ENCODE assay signal across 28 cellular contexts in the genomic region with DNA sequence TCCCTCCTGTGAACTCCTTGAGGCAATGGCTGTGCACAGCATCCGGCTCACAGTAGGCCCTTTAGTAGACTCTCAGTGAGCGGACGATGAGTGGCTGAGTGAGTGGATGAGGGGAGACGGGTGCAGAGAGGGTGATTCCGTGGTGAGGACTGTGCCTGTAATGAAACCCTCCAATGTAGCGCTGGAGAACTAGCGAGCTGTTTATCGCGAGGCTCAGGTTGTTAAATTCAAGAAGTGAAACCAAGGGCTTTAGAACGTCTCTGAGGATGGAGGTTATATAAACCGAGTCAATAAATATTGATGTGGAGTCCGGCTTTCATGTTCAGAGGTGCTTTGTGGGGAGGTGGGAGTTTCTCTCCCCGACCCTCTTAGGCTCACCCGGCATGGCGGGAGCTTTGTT. TPM values are rescaled to one million over a fixed set of nuclear protein-coding genes. Genes with fewer than 3 reads are reported as not detected.
DNase-seq lines count a peak whose midpoint lies in the region; ATAC-seq, FAIRE-seq and TF ChIP-seq lines count a peak whose summit lies in the region.
"Had no signal": no experiment of that assay in that cellular context is flagged by ENCODE, and none has a peak within 500 bp of the region (broad histone marks: within the 10 kb centered on the region; RNA-seq: fewer than 3 reads in every experiment).

No MANE protein-coding gene starts in this region.

- TF ChIP-seq CTCF in OCI-LY1 (IDR thresholded peaks at IDR 0.05; ENCODE audit: low read length) (no peak), K562 (IDR thresholded peaks at IDR 0.05 in 2 of 3, conservative IDR thresholded peaks at IDR 0.05 in 1 of 3; ENCODE audit: insufficient read depth in 2 of 3, low read depth in 1 of 3, low read length in 3 of 3) (no peak), A673 (conservative IDR thresholded peaks at IDR 0.05; ENCODE audit: low read depth, low read length) (no peak)

- H3K36me3 Mint-ChIP-seq in activated CD4-positive, alpha-beta T cell treated with anti-CD3 and anti-CD28 coated beads, Interleukin-2, amount 10 ng/mL, durations not matched to agents 7 days and 5 days (ENCODE audit: low read depth), result no peaks in the 10 kb centered on the region
- no peaks in the 10 kb centered on the region for H3K36me3 Mint-ChIP-seq in activated T-helper 1 cell treated with anti-CD3 and anti-CD28 coated beads, Interleukin-12 subunit alpha, Interleukin-12 subunit beta, Interleukin-2, Interleukin-4 antibody, amounts not matched to agents 30 ng/mL and 10 ng/mL and 1 ng/mL, durations not matched to agents 14 hours and 24 hours and 36 hours (ENCODE audit: low read depth)
- H3K36me3 Mint-ChIP-seq: CD8-positive, alpha-beta T cell had no signal

- POLR2A ChIA-PET in K562 (lab: Yijun Ruan, JAX) (interaction anchor here (0.7 kb wide), 1 partner anchor 312 kb away, joined by 3 read pairs; no protein-coding TSS in a partner anchor), A673 (lab: Charles Lee; ENCODE audit: low non-redundant PET) (no interaction called here)
- POLR2A ChIA-PET in activated CD4-positive, alpha-beta T cell treated with anti-CD3 and anti-CD28 coated beads, Interleukin-2, amount 10 ng/mL, durations not matched to agents 7 days and 5 days (lab: Charles Lee), result no interaction called here

- intact Hi-C loops in K562 (cut with micrococcal nuclease), result no loop called here
- intact Hi-C loops in A673 (cut with micrococcal nuclease; ENCODE audit: unreplicated experiment), result no loop called here
- intact Hi-C loops in activated T-helper 1 cell treated with anti-CD3 and anti-CD28 coated beads, Interleukin-12 subunit alpha, Interleukin-12 subunit beta, Interleukin-2, Interleukin-4 antibody, amounts not matched to agents 30 ng/mL and 10 ng/mL and 1 ng/mL, durations not matched to agents 14 hours and 24 hours and 36 hours (cut with micrococcal nuclease), result no loop called here

- H3K36me3 ChIP-seq in BLaER1 treated with 17β-estradiol and CSF1 and Interleukin-3, amounts not matched to agents 10 nM and 100 nM, result no peaks in the 10 kb centered on the region
- H3K36me3 ChIP-seq in Karpas-422 (ENCODE audit: insufficient read depth, low read length) (no peaks in the 10 kb centered on the region), OCI-LY1 (ENCODE audit: insufficient read depth, low read length) (no peaks in the 10 kb centered on the region), K562 (ENCODE audit: control insufficient read depth, insufficient read depth, low read length) (no peaks in the 10 kb centered on the region), A673 (ENCODE audit: insufficient read depth, low read length, poor library complexity, severe bottlenecking) (no peaks in the 10 kb centered on the region)

- TF ChIP-seq POLR2A in K562 (conservative IDR thresholded peaks at IDR 0.05), result no peak

- no peak for FAIRE-seq in K562 (lab: Jason Lieb, UNC)
- FAIRE-seq: G401.6 had no signal

- peaks cover 11 to 64% (median 57%) of the 10 kb centered on the region in 10 experiments; a peak in 18 of 20 replicates for H3K4me1 ChIP-seq in BLaER1 treated with 17β-estradiol and CSF1 and Interleukin-3, amounts not matched to agents 10 nM and 100 nM
- H3K4me1 ChIP-seq in Karpas-422 (ENCODE audit: low read length) (0 out of 2 replicates have a peak, but pooled peaks cover 3% of the 10 kb centered on the region), OCI-LY1 (ENCODE audit: insufficient read depth, low read length, severe bottlenecking) (peaks cover 3% of the 10 kb centered on the region), K562 (replicated peaks in 1 of 2; ENCODE audit: control insufficient read depth in 2 of 2, insufficient read depth in 2 of 2, low read length in 2 of 2) (no peaks in the 10 kb centered on the region), A673 (ENCODE audit: insufficient read depth, low read length, poor library complexity, severe bottlenecking) (no peaks in the 10 kb centered on the region)
- H3K4me1 ChIP-seq: Caco-2 had no signal

- no peak overlapping the region for H3K4me3 ChIP-seq in BLaER1 treated with 17β-estradiol and CSF1 and Interleukin-3, amounts not matched to agents 10 nM and 100 nM
- H3K4me3 ChIP-seq in Karpas-422 (ENCODE audit: low read length) (no peak overlapping the region), OCI-LY1 (ENCODE audit: low read depth, low read length, poor library complexity, severe bottlenecking) (no peak overlapping the region), K562 (no peak overlapping the region), A673 (ENCODE audit: low read depth, low read length, poor library complexity, severe bottlenecking) (no peak overlapping the region)
- H3K4me3 ChIP-seq: GM23248, SK-N-MC had no signal

- H3K27ac Mint-ChIP-seq in activated CD4-positive, alpha-beta T cell treated with anti-CD3 and anti-CD28 coated beads, Interleukin-2, amount 10 ng/mL, durations not matched to agents 7 days and 5 days, result no peak overlapping the region
- no peak overlapping the region for H3K27ac Mint-ChIP-seq in activated T-helper 1 cell treated with anti-CD3 and anti-CD28 coated beads, Interleukin-12 subunit alpha, Interleukin-12 subunit beta, Interleukin-2, Interleukin-4 antibody, amounts not matched to agents 30 ng/mL and 10 ng/mL and 1 ng/mL, durations not matched to agents 14 hours and 24 hours and 36 hours
- H3K27ac Mint-ChIP-seq: CD8-positive, alpha-beta T cell; IgD-negative memory B cell; T-helper 17 cell had no signal

- no peaks in the 10 kb centered on the region for H3K9me2 ChIP-seq in Karpas-422 (replicated peaks; ENCODE audit: insufficient read depth, low read length)
- H3K9me2 ChIP-seq in OCI-LY1 (ENCODE audit: low read depth, low read length), result no peaks in the 10 kb centered on the region

- under 1% methylated on average over 15 of the region's 15 CpGs for WGBS in K562 (ENCODE audit: insufficient coverage, low coverage, missing lambda C conversion rate)

- no peaks in the 10 kb centered on the region for H3K79me2 ChIP-seq in Karpas-422 (ENCODE audit: low read length)
- no peaks in the 10 kb centered on the region for H3K79me2 ChIP-seq in OCI-LY1 (ENCODE audit: insufficient read depth, low read length)
- H3K79me2 ChIP-seq in K562 (ENCODE audit: control insufficient read depth, insufficient read depth, low read length), result no peaks in the 10 kb centered on the region

- no peaks in the 10 kb centered on the region for H3K9me3 Mint-ChIP-seq in activated CD4-positive, alpha-beta T cell treated with anti-CD3 and anti-CD28 coated beads, Interleukin-2, amount 10 ng/mL, durations not matched to agents 7 days and 5 days
- no peaks in the 10 kb centered on the region for H3K9me3 Mint-ChIP-seq in activated T-helper 1 cell treated with anti-CD3 and anti-CD28 coated beads, Interleukin-12 subunit alpha, Interleukin-12 subunit beta, Interleukin-2, Interleukin-4 antibody, amounts not matched to agents 30 ng/mL and 10 ng/mL and 1 ng/mL, durations not matched to agents 14 hours and 24 hours and 36 hours
- H3K9me3 Mint-ChIP-seq: CD8-positive, alpha-beta T cell had no signal

- H3K4me1 Mint-ChIP-seq in activated CD4-positive, alpha-beta T cell treated with anti-CD3 and anti-CD28 coated beads, Interleukin-2, amount 10 ng/mL, durations not matched to agents 7 days and 5 days, result no peaks in the 10 kb centered on the region
- H3K4me1 Mint-ChIP-seq in activated T-helper 1 cell treated with anti-CD3 and anti-CD28 coated beads, Interleukin-12 subunit alpha, Interleukin-12 subunit beta, Interleukin-2, Interleukin-4 antibody, amounts not matched to agents 30 ng/mL and 10 ng/mL and 1 ng/mL, durations not matched to agents 14 hours and 24 hours and 36 hours (ENCODE audit: low read depth), result no peaks in the 10 kb centered on the region
- H3K4me1 Mint-ChIP-seq: IgD-negative memory B cell, T-helper 17 cell had no signal

- H3F3A ChIP-seq in OCI-LY1 (ENCODE audit: insufficient read depth, low read length), result no peaks in the 10 kb centered on the region

- CTCF ChIA-PET in K562 (lab: Yijun Ruan, JAX; ENCODE audit: low intra/inter-chr PET ratio) (no interaction called here), A673 (lab: Charles Lee) (no interaction called here)
- CTCF ChIA-PET in activated CD4-positive, alpha-beta T cell treated with anti-CD3 and anti-CD28 coated beads, Interleukin-2, amount 10 ng/mL, durations not matched to agents 7 days and 5 days (lab: Charles Lee), result interaction anchor here (1.1 kb wide), 1 partner anchor 25 kb away, joined by 3 read pairs; no protein-coding TSS in a partner anchor

- H3K27me3 ChIP-seq in BLaER1 treated with 17β-estradiol and CSF1 and Interleukin-3, amounts not matched to agents 10 nM and 100 nM, result peaks cover 0 to 17% (median 0%) of the 10 kb centered on the region in 11 experiments; a peak in 4 of 22 replicates
- no peaks in the 10 kb centered on the region for H3K27me3 ChIP-seq in Karpas-422 (ENCODE audit: low read length)
- no peaks in the 10 kb centered on the region for H3K27me3 ChIP-seq in OCI-LY1 (ENCODE audit: insufficient read depth, low read length)
- peaks cover 0 to 58% of the 10 kb centered on the region in 2 experiments; a peak in 4 of 5 replicates for H3K27me3 ChIP-seq in K562 (ENCODE audit: control insufficient read depth in 2 of 2, insufficient read depth in 2 of 2, low read length in 2 of 2)
- H3K27me3 ChIP-seq in A673 (replicated peaks; ENCODE audit: insufficient read depth, low read depth, low read length, poor library complexity), result no peaks in the 10 kb centered on the region

- DNase-seq in Karpas-422 (peak; percentile 71), K562 (ENCODE audit: extremely low read depth in 1 of 4, low spot score in 3 of 4) (no peak), A673 (ENCODE audit: low spot score) (no peak)
- no peak for DNase-seq in activated CD4-positive, alpha-beta T cell treated with anti-CD3 and anti-CD28 coated beads, Interleukin-2, amount 10 ng/mL, durations not matched to agents 7 days and 5 days
- DNase-seq in activated T-helper 1 cell treated with anti-CD3 and anti-CD28 coated beads, Interleukin-12 subunit alpha, Interleukin-12 subunit beta, Interleukin-2, Interleukin-4 antibody, amounts not matched to agents 30 ng/mL and 10 ng/mL and 1 ng/mL, durations not matched to agents 14 hours and 24 hours and 36 hours (ENCODE audit: low spot score), result no peak
- DNase-seq: Caco-2; CD8-positive, alpha-beta T cell; GM23248; H7; NCI-H1092 treated with DMSO at 0.1 percent for 48 hours; NCI-H1436; NCI-H187 treated with DMSO at 0.1 percent for 48 hours; NCI-H2107; NCI-H524 treated with DMSO at 0.1 percent for 48 hours; NCI-H774; NK-92 treated with Interleukin-12 subunit alpha and Interleukin-12 subunit beta, amount 100 ng/mL, for 24 hours; SIG-M5; SW 1271; T-helper 17 cell had no signal

- H3K27ac ChIP-seq in BLaER1 treated with 17β-estradiol and CSF1 and Interleukin-3, amounts not matched to agents 10 nM and 100 nM, result no peak overlapping the region
- no peak overlapping the region for H3K27ac ChIP-seq in Karpas-422 (ENCODE audit: low read length)
- no peak overlapping the region for H3K27ac ChIP-seq in OCI-LY1 (ENCODE audit: low read depth, low read length, poor library complexity, severe bottlenecking)
- no peak overlapping the region for H3K27ac ChIP-seq in K562 (ENCODE audit: extremely low read depth, low read depth, low read length)
- H3K27ac ChIP-seq in A673 (ENCODE audit: low read depth, low read length, poor library complexity, severe bottlenecking), result no peak overlapping the region
- H3K27ac ChIP-seq: C4-2B, GM23248, HL-60, SK-N-MC had no signal

- no peaks in the 10 kb centered on the region for H3K9me3 ChIP-seq in BLaER1 treated with 17β-estradiol and CSF1 and Interleukin-3, amounts not matched to agents 10 nM and 100 nM (replicated peaks in 1 of 11)
- H3K9me3 ChIP-seq in Karpas-422 (ENCODE audit: low read length) (no peaks in the 10 kb centered on the region), OCI-LY1 (ENCODE audit: low read length) (no peaks in the 10 kb centered on the region), K562 (replicated peaks; ENCODE audit: control insufficient read depth, insufficient read depth, low read depth, low read length) (no peaks in the 10 kb centered on the region), A673 (ENCODE audit: low read depth, low read length, poor library complexity, severe bottlenecking) (no peaks in the 10 kb centered on the region)
- H3K9me3 ChIP-seq: Caco-2 had no signal

- no peak overlapping the region for H3K9ac ChIP-seq in BLaER1 treated with 17β-estradiol and CSF1 and Interleukin-3, amounts not matched to agents 10 nM and 100 nM
- H3K9ac ChIP-seq in Karpas-422 (ENCODE audit: low read length), result no peak overlapping the region
- H3K9ac ChIP-seq in OCI-LY1 (ENCODE audit: low read length), result no peak overlapping the region
- no peak overlapping the region for H3K9ac ChIP-seq in K562 (ENCODE audit: insufficient read depth in 1 of 2, low read depth in 2 of 2, low read length in 2 of 2)
- H3K9ac ChIP-seq: GM23248 had no signal

- no peak overlapping the region for H2AFZ ChIP-seq in Karpas-422 (ENCODE audit: low read length)
- H2AFZ ChIP-seq in OCI-LY1 (ENCODE audit: low read length), result no peak overlapping the region
- no peak overlapping the region for H2AFZ ChIP-seq in K562 (ENCODE audit: low read depth, low read length)
- H2AFZ ChIP-seq: GM23248 had no signal

- BruUV-seq in K562 (replicated peaks; lab: Mats Ljungman, UMichigan) (no TSS peak), A673 (replicated peaks; lab: Mats Ljungman, UMichigan) (no TSS peak)

- H3K4me2 ChIP-seq in BLaER1 treated with 17β-estradiol and CSF1 and Interleukin-3, amounts not matched to agents 10 nM and 100 nM, result peak overlapping the region; percentile 19 to 79 (median 54)
- H3K4me2 ChIP-seq in Karpas-422 (ENCODE audit: low read depth, low read length, poor library complexity, severe bottlenecking) (no peak overlapping the region), OCI-LY1 (ENCODE audit: low read length) (peak overlapping the region; percentile 18; the same call in 1 of the 2 replicates), K562 (ENCODE audit: insufficient read depth, low read length) (no peak overlapping the region)

- peaks cover 0 to 17% (median 0%) of the 10 kb centered on the region in 11 experiments; a peak in 4 of 22 replicates for H4K20me1 ChIP-seq in BLaER1 treated with 17β-estradiol and CSF1 and Interleukin-3, amounts not matched to agents 10 nM and 100 nM
- no peaks in the 10 kb centered on the region for H4K20me1 ChIP-seq in Karpas-422 (ENCODE audit: insufficient read depth, low read depth, low read length)
- no peaks in the 10 kb centered on the region for H4K20me1 ChIP-seq in OCI-LY1 (ENCODE audit: insufficient read depth, low read length)
- peaks cover 3% of the 10 kb centered on the region; the same call in 1 of the 2 replicates for H4K20me1 ChIP-seq in K562 (replicated peaks; ENCODE audit: control insufficient read depth, insufficient read depth, low read length)

- no peaks in the 10 kb centered on the region for H3K9me1 ChIP-seq in K562 (ENCODE audit: control insufficient read depth, insufficient read depth, low read length)

- no peak for TF ChIP-seq RAD21 in K562 (CRISPR knock-in tag; conservative IDR thresholded peaks at IDR 0.05 in 1 of 2, IDR thresholded peaks at IDR 0.05 in 1 of 2)

- H3K27me3 Mint-ChIP-seq in activated CD4-positive, alpha-beta T cell treated with anti-CD3 and anti-CD28 coated beads, Interleukin-2, amount 10 ng/mL, durations not matched to agents 7 days and 5 days, result no peaks in the 10 kb centered on the region
- peaks cover 4% of the 10 kb centered on the region for H3K27me3 Mint-ChIP-seq in activated T-helper 1 cell treated with anti-CD3 and anti-CD28 coated beads, Interleukin-12 subunit alpha, Interleukin-12 subunit beta, Interleukin-2, Interleukin-4 antibody, amounts not matched to agents 30 ng/mL and 10 ng/mL and 1 ng/mL, durations not matched to agents 14 hours and 24 hours and 36 hours (ENCODE audit: insufficient read depth)
- H3K27me3 Mint-ChIP-seq: IgD-negative memory B cell had no signal

- no peak for TF ChIP-seq EP300 in K562 (IDR thresholded peaks at IDR 0.05; ENCODE audit: low read length)

- H3K4me3 Mint-ChIP-seq in activated CD4-positive, alpha-beta T cell treated with anti-CD3 and anti-CD28 coated beads, Interleukin-2, amount 10 ng/mL, durations not matched to agents 7 days and 5 days, result no peak overlapping the region
- H3K4me3 Mint-ChIP-seq in activated T-helper 1 cell treated with anti-CD3 and anti-CD28 coated beads, Interleukin-12 subunit alpha, Interleukin-12 subunit beta, Interleukin-2, Interleukin-4 antibody, amounts not matched to agents 30 ng/mL and 10 ng/mL and 1 ng/mL, durations not matched to agents 14 hours and 24 hours and 36 hours, result no peak overlapping the region
- H3K4me3 Mint-ChIP-seq: CD8-positive, alpha-beta T cell; T-helper 17 cell had no signal

- no peak for ATAC-seq in K562
- ATAC-seq: CD8-positive, alpha-beta T cell; T-helper 17 cell had no signal

- in situ Hi-C loops in K562 (cut with MboI), result no loop called here

RNA-seq across cellular contexts. Expression of a gene that starts 53.2 kb away (rescaled TPM):
- not detected in 2 replicates for total RNA-seq in Karpas-422 (2014; rRNA removed; shearing (Covaris generic); ENCODE audit: low replicate concordance)
- total RNA-seq in K562 (2011; cell fraction: chromatin; rRNA removed; ENCODE audit: low replicate concordance), result not detected in 2 replicates
- not detected in 2 replicates for total RNA-seq in K562 (2011; cell fraction: nucleolus; rRNA removed)
- not detected in 2 replicates for total RNA-seq in K562 (2011; cell fraction: nucleoplasm; rRNA removed)
- total RNA-seq in K562 (2014; rRNA removed) (not detected in 2 replicates), K562 (2014; rRNA removed; fragmentation: Illumina TruSeq; extraction: Trizol) (not detected in 2 replicates), K562 (2015; rRNA removed; fragmentation: Illumina TruSeq; extraction: Trizol) (not detected in 2 replicates), K562 (2021) (not detected in 2 replicates), A673 (2021) (0.37 and 0.60 TPM in 2 replicates)
- polyA plus RNA-seq in K562 (2011; rRNA removed) (0.04 TPM in 1 of 2 replicates, not detected in the other), K562 (2014; fragmentation: Illumina TruSeq; extraction: Trizol) (0.06 TPM in 1 of 2 replicates, not detected in the other), K562 (2014; fragmentation: Nextera tagmentation; extraction: Ambion mirVana) (not detected), K562 (2014; rRNA removed) (not detected in 2 replicates)
- polyA plus RNA-seq in K562 (2011; cell fraction: cytosol; rRNA removed), result not detected in 2 replicates
- polyA plus RNA-seq in K562 (2011; cell fraction: nucleus; rRNA removed), result 0.06 TPM in 1 of 2 replicates, not detected in the other
- 0.11 TPM in 1 of 2 replicates, not detected in the other for polyA plus RNA-seq in K562 (2012)
- not detected in 2 replicates for polyA minus RNA-seq in K562 (2011; rRNA and poly(A)+ RNA removed)
- not detected in 2 replicates for polyA minus RNA-seq in K562 (2011; cell fraction: cytosol; rRNA and poly(A)+ RNA removed)
- polyA minus RNA-seq in K562 (2011; cell fraction: nucleus; rRNA and poly(A)+ RNA removed), result not detected in 2 replicates
- not detected for total RNA-seq in activated CD4-positive, alpha-beta T cell treated with anti-CD3 and anti-CD28 coated beads, Interleukin-2, amount 10 ng/mL, durations not matched to agents 7 days and 5 days
- not detected in 2 replicates for total RNA-seq in activated T-helper 1 cell treated with anti-CD3 and anti-CD28 coated beads, Interleukin-12 subunit alpha, Interleukin-12 subunit beta, Interleukin-2, Interleukin-4 antibody, amounts not matched to agents 30 ng/mL and 10 ng/mL and 1 ng/mL, durations not matched to agents 14 hours and 24 hours and 36 hours
- total RNA-seq: A172; Caco-2; CD8-positive, alpha-beta T cell; GM23248; T-helper 17 cell had no signal
- polyA plus RNA-seq: AG04450, GM23248, IgD-negative memory B cell had no signal

Comparison
In these comparisons a context has a peak if more than half of its experiments do, and no peak if none do; other contexts are left out.
1. H3K4me2 ChIP-seq: peak in BLaER1 treated with 17β-estradiol and CSF1 and Interleukin-3, amounts not matched to agents 10 nM and 100 nM (11 of 11) and OCI-LY1 (single experiment); none in Karpas-422 (single experiment) and K562 (single experiment).